In genomic region chr1:206429421-206429820, GRCh38 we compare ENCODE assay signal across 2 cellular contexts.
TF ChIP-seq lines count a peak whose summit lies in the region.

No MANE protein-coding gene starts in this region.

TF ChIP-seq in IMR-90, 13 proteins besides CTCF, POLR2A, EP300 and RAD21:
- TF ChIP-seq ELK1 (IDR thresholded peaks at IDR 0.05; ENCODE audit: borderline replicate concordance, low read depth, low read length): no peak
- no peak for TF ChIP-seq CEBPB (IDR thresholded peaks at IDR 0.05; ENCODE audit: low read depth, low read length)
- no peak for TF ChIP-seq BHLHE40 (IDR thresholded peaks at IDR 0.05; ENCODE audit: low read depth, low read length)
- TF ChIP-seq MAFK (IDR thresholded peaks at IDR 0.05; ENCODE audit: low read depth, low read length): no peak
- no peak for TF ChIP-seq RFX5 (IDR thresholded peaks at IDR 0.05; ENCODE audit: low read depth, low read length)
- TF ChIP-seq RCOR1 (IDR thresholded peaks at IDR 0.05; ENCODE audit: insufficient replicate concordance, low read length): no peak
- TF ChIP-seq FOS (IDR thresholded peaks at IDR 0.05; ENCODE audit: low read depth, low read length): no peak
- TF ChIP-seq CHD1 (IDR thresholded peaks at IDR 0.05; ENCODE audit: low read depth, low read length): no peak
- TF ChIP-seq USF2 (IDR thresholded peaks at IDR 0.05; ENCODE audit: low read depth, low read length): no peak
- no peak for TF ChIP-seq SMC3 (IDR thresholded peaks at IDR 0.05; ENCODE audit: low read depth, low read length)
- no peak for TF ChIP-seq MXI1 (IDR thresholded peaks at IDR 0.05; ENCODE audit: borderline replicate concordance, low read depth, low read length)
- TF ChIP-seq MAZ (IDR thresholded peaks at IDR 0.05; ENCODE audit: borderline replicate concordance, low read depth, low read length): no peak

TF ChIP-seq in endothelial cell of umbilical vein, 7 proteins besides CTCF, POLR2A, EP300 and RAD21:
- TF ChIP-seq GATA2 (IDR thresholded peaks at IDR 0.05; ENCODE audit: insufficient read depth, insufficient read length, low read depth, low read length) (no peak), MYC (IDR thresholded peaks at IDR 0.05; ENCODE audit: low read depth, low read length) (no peak), POLR2AphosphoS5 (IDR thresholded peaks at IDR 0.05; ENCODE audit: insufficient read depth, low read depth, low read length) (no peak), FOS (IDR thresholded peaks at IDR 0.05; ENCODE audit: borderline replicate concordance, insufficient read depth, low read length) (no peak), EZH2 (IDR thresholded peaks at IDR 0.05; ENCODE audit: borderline replicate concordance, low read depth, low read length, severe bottlenecking) (no peak), JUN (IDR thresholded peaks at IDR 0.05; ENCODE audit: borderline replicate concordance, insufficient read depth, insufficient read length, low read depth) (no peak), MAX (IDR thresholded peaks at IDR 0.05; ENCODE audit: insufficient read depth, insufficient read length) (no peak)
